ENCODE assay signal across 8 cellular contexts in the genomic region with DNA sequence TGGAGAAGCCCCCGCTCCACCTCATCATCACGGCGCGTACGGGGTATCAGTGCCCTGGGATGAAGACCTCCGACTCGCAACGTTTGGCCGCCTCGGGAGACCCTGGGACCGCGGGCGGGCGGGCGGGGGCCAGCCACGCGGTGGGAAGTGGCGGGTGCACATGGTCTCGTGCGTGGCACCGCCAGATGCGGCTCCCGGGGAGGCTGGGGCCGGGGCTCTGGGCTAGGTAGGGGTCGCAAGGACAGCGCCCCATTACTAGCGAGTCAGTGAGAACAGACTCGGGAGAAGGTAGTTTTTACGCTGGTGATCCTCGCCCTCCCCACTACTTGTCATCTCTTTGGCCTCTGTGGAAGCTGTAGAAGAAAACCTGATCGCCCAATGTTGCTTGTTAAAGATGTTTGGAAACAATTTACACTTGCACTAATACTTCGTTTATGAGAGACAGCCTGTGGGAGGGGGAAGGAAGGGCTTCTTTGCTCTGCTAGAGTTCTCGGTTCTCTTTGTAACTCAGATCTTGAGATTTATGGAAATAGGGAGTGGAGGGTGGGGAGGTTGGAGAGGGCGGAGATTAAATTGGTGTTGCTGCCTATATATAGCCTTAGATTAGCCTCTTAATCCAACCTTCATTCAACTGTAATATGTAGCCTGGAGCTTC. TPM values are rescaled to one million over a fixed set of nuclear protein-coding genes. Genes with fewer than 3 reads are reported as not detected.
DNase-seq lines count a peak whose midpoint lies in the region; ATAC-seq and TF ChIP-seq lines count a peak whose summit lies in the region.

No MANE protein-coding gene starts in this region.

- ATAC-seq in T-helper 17 cell (peak; percentile 11), GM21423 (IDR thresholded peaks at IDR 0.05; ENCODE audit: unreplicated experiment) (no peak)
- no peak for ATAC-seq in natural killer cell treated with Interleukin-12 subunit alpha and Interleukin-12 subunit beta and Interleukin-15 and Interleukin-18, amount 100 ng/mL, for 72 hours

- H3K9me3 Mint-ChIP-seq in natural killer cell treated with Interleukin-12 subunit alpha and Interleukin-12 subunit beta and Interleukin-15 and Interleukin-18, amount 100 ng/mL, for 72 hours, result no peaks in the 10 kb centered on the region

- H3K27ac Mint-ChIP-seq in T-helper 17 cell, result peak overlapping the region; percentile 97
- peak overlapping the region; percentile 97 for H3K27ac Mint-ChIP-seq in natural killer cell treated with Interleukin-12 subunit alpha and Interleukin-12 subunit beta and Interleukin-15 and Interleukin-18, amount 100 ng/mL, for 72 hours

- DNase-seq in EL, result peak; percentile 30
- no peak for DNase-seq in HL-60 (ENCODE audit: low read depth in 1 of 2, low spot score in 1 of 2)
- DNase-seq in T-helper 17 cell, result no peak
- DNase-seq in epithelial cell of proximal tubule (ENCODE audit: low read depth), result no peak
- DNase-seq in natural killer cell treated with Interleukin-12 subunit alpha and Interleukin-12 subunit beta and Interleukin-15 and Interleukin-18, amount 100 ng/mL, for 72 hours (ENCODE audit: low spot score), result no peak
- no peak for DNase-seq in GM19240 (ENCODE audit: insufficient read length, low spot score)
- no peak for DNase-seq in T1000 (lab: John Stamatoyannopoulos, UW)

- peaks cover 2% of the 10 kb centered on the region for H3K36me3 Mint-ChIP-seq in T-helper 17 cell (ENCODE audit: low read depth)
- peaks cover 6% of the 10 kb centered on the region for H3K36me3 Mint-ChIP-seq in natural killer cell treated with Interleukin-12 subunit alpha and Interleukin-12 subunit beta and Interleukin-15 and Interleukin-18, amount 100 ng/mL, for 72 hours

- H3K27me3 ChIP-seq in HL-60 (ENCODE audit: insufficient read depth, poor library complexity, severe bottlenecking), result no peaks in the 10 kb centered on the region

- TF ChIP-seq CTCF in HL-60 (IDR thresholded peaks at IDR 0.05; ENCODE audit: insufficient read depth, low read length) (no peak), epithelial cell of proximal tubule (conservative IDR thresholded peaks at IDR 0.05; ENCODE audit: low read depth, low read length) (no peak)

- H3K4me3 ChIP-seq in HL-60 (replicated peaks; ENCODE audit: insufficient read depth, low read length) (peak overlapping the region; percentile 74), epithelial cell of proximal tubule (ENCODE audit: low read depth, low read length) (peak overlapping the region; percentile 86)

- peaks cover 59% of the 10 kb centered on the region for H3K4me1 Mint-ChIP-seq in T-helper 17 cell
- H3K4me1 Mint-ChIP-seq in natural killer cell treated with Interleukin-12 subunit alpha and Interleukin-12 subunit beta and Interleukin-15 and Interleukin-18, amount 100 ng/mL, for 72 hours (ENCODE audit: low read depth in 2 of 2), result peaks cover 52 to 53% of the 10 kb centered on the region in 2 donors

- H3K27ac ChIP-seq in HL-60 (replicated peaks), result peak overlapping the region; percentile 99

- no peaks in the 10 kb centered on the region for H3K27me3 Mint-ChIP-seq in T-helper 17 cell
- no peaks in the 10 kb centered on the region for H3K27me3 Mint-ChIP-seq in natural killer cell treated with Interleukin-12 subunit alpha and Interleukin-12 subunit beta and Interleukin-15 and Interleukin-18, amount 100 ng/mL, for 72 hours

- H3K4me3 Mint-ChIP-seq in T-helper 17 cell, result peak overlapping the region; percentile 100
- H3K4me3 Mint-ChIP-seq in natural killer cell treated with Interleukin-12 subunit alpha and Interleukin-12 subunit beta and Interleukin-15 and Interleukin-18, amount 100 ng/mL, for 72 hours, result peak overlapping the region; percentile 92

- H3K9me3 ChIP-seq in T-helper 17 cell (ENCODE audit: control insufficient read depth, low read length, poor library complexity, severe bottlenecking), result no peaks in the 10 kb centered on the region

RNA-seq across cellular contexts. Expression of gene BZW2, which starts 0.6 kb away (rescaled TPM):
- 10 to 100 TPM; 24.0 to 29.4 TPM for total RNA-seq in T-helper 17 cell
- total RNA-seq in epithelial cell of proximal tubule, result 102 and 148 TPM in 2 replicates
- total RNA-seq in natural killer cell treated with Interleukin-12 subunit alpha and Interleukin-12 subunit beta and Interleukin-15 and Interleukin-18, amount 100 ng/mL, for 72 hours, result 10 to 100 TPM; 50.5 to 69.3 TPM

RNA-seq across cellular contexts. Expression of gene ANKMY2, which starts 1.0 kb away (rescaled TPM):
- 1 to 10 TPM; 6.8 to 6.9 TPM for total RNA-seq in T-helper 17 cell
- total RNA-seq in epithelial cell of proximal tubule, result 12.9 and 13.2 TPM in 2 replicates
- total RNA-seq in natural killer cell treated with Interleukin-12 subunit alpha and Interleukin-12 subunit beta and Interleukin-15 and Interleukin-18, amount 100 ng/mL, for 72 hours, result 10 to 100 TPM; 11.3 to 13.4 TPM
